Comparison of ENCODE assay signal across 8 cellular contexts in genomic region chr17:58630883-58631522, GRCh38.
A peak's percentile ranks its signal among the peaks of the same experiment; 100 is the strongest.
DNase-seq lines count a peak whose midpoint lies in the region; ATAC-seq and TF ChIP-seq lines count a peak whose summit lies in the region.

No MANE protein-coding gene starts in this region.

- no peaks in the 10 kb centered on the region for H3K9me3 ChIP-seq in lung (ENCODE audit: control insufficient read depth in 2 of 2, insufficient read depth in 1 of 2, low read length in 1 of 2)

- H3K4me1 Mint-ChIP-seq in activated naive CD8-positive, alpha-beta T cell treated with anti-CD3 and anti-CD28 coated beads, Interleukin-2, amount 50 U/mL, for 24 hours = no peaks in the 10 kb centered on the region

- DNase-seq in DMS53 (lab: John Stamatoyannopoulos, UW) (peak; percentile 55), DMS53 treated with DMSO at 0.1 percent for 48 hours (lab: John Stamatoyannopoulos, UW; ENCODE audit: unreplicated experiment) (no peak), NCI-H1105 (lab: John Stamatoyannopoulos, UW) (peak; percentile 31), lung (ENCODE audit: low spot score) (peak; percentile 32), GM19240 (ENCODE audit: insufficient read length, low spot score) (no peak)
- peak; percentile 17 for DNase-seq in activated naive CD8-positive, alpha-beta T cell treated with anti-CD3 and anti-CD28 coated beads, Interleukin-2, amount 50 U/mL, for 24 hours
- DNase-seq in stimulated activated naive CD8-positive, alpha-beta T cell treated with anti-CD3 and anti-CD28 coated beads, Interleukin-15, Interleukin-2, amounts not matched to agents 100 U/mL and 50 U/mL, for 24 hours = peak; percentile 38
- DNase-seq in central memory CD4-positive, alpha-beta T cell = no peak

- H3K36me3 ChIP-seq in lung (ENCODE audit: control insufficient read depth in 2 of 2, insufficient read depth in 2 of 2, low read length in 2 of 2) = no peaks in the 10 kb centered on the region

- no peaks in the 10 kb centered on the region for H3K27me3 Mint-ChIP-seq in activated naive CD8-positive, alpha-beta T cell treated with anti-CD3 and anti-CD28 coated beads, Interleukin-2, amount 50 U/mL, for 24 hours

- no peak overlapping the region for H3K4me3 ChIP-seq in lung

- 27 to 55% methylated on average over 10 of the region's 10 CpGs for WGBS in lung, 2 donors

- H3K9me3 Mint-ChIP-seq in activated naive CD8-positive, alpha-beta T cell treated with anti-CD3 and anti-CD28 coated beads, Interleukin-2, amount 50 U/mL, for 24 hours = no peaks in the 10 kb centered on the region

- H3K27ac Mint-ChIP-seq in activated naive CD8-positive, alpha-beta T cell treated with anti-CD3 and anti-CD28 coated beads, Interleukin-2, amount 50 U/mL, for 24 hours = no peak overlapping the region

- no peaks in the 10 kb centered on the region for H3K36me3 Mint-ChIP-seq in activated naive CD8-positive, alpha-beta T cell treated with anti-CD3 and anti-CD28 coated beads, Interleukin-2, amount 50 U/mL, for 24 hours (ENCODE audit: low read depth)

- ATAC-seq in activated naive CD8-positive, alpha-beta T cell treated with anti-CD3 and anti-CD28 coated beads, Interleukin-2, amount 50 U/mL, for 24 hours = no peak
- ATAC-seq in lung (ENCODE audit: insufficient read depth, low FRiP score) = peak; percentile 3
- ATAC-seq in stimulated activated naive CD8-positive, alpha-beta T cell treated with anti-CD3 and anti-CD28 coated beads, Interleukin-15, Interleukin-2, amounts not matched to agents 100 U/mL and 50 U/mL, for 24 hours = no peak

- H3K4me3 Mint-ChIP-seq in activated naive CD8-positive, alpha-beta T cell treated with anti-CD3 and anti-CD28 coated beads, Interleukin-2, amount 50 U/mL, for 24 hours = no peak overlapping the region

- H3K27me3 ChIP-seq in lung (ENCODE audit: control insufficient read depth, insufficient read depth) = no peaks in the 10 kb centered on the region

- peaks cover 0 to 3% of the 10 kb centered on the region in 2 donors for H3K4me1 ChIP-seq in lung (ENCODE audit: control insufficient read depth in 2 of 2, insufficient read depth in 2 of 2, low read length in 2 of 2)

- H3K27ac ChIP-seq in lung (ENCODE audit: low read depth in 1 of 2, low read length in 1 of 2) = peak overlapping the region; percentile 66 to 73

- no peak for TF ChIP-seq CTCF in lung (IDR thresholded peaks at IDR 0.05; ENCODE audit: control extremely low read depth, extremely low read depth)

Comparison
In these comparisons a context has a peak if more than half of its experiments do, and no peak if none do; other contexts are left out.
1. DNase-seq: peak in DMS53 (single experiment), NCI-H1105 (single experiment), activated naive CD8-positive, alpha-beta T cell treated with anti-CD3 and anti-CD28 coated beads, Interleukin-2, amount 50 U/mL, for 24 hours (single experiment), lung (single experiment) and stimulated activated naive CD8-positive, alpha-beta T cell treated with anti-CD3 and anti-CD28 coated beads, Interleukin-15, Interleukin-2, amounts not matched to agents 100 U/mL and 50 U/mL, for 24 hours (single experiment); none in DMS53 treated with DMSO at 0.1 percent for 48 hours (single experiment), central memory CD4-positive, alpha-beta T cell (single experiment) and GM19240 (single experiment).